In genomic region chr15:76335129-76335850, GRCh38 we compare ENCODE assay signal across 1 cellular context.
TF ChIP-seq lines count a peak whose summit lies in the region.

No MANE protein-coding gene starts in this region.

TF ChIP-seq in HepG2, 621 proteins besides CTCF, POLR2A, EP300 and RAD21 (continues in another document):
- 0 out of 2 replicates have a peak, but pooled peaks have one; percentile 3 for TF ChIP-seq ZFP91 (CRISPR knock-in tag; IDR thresholded peaks at IDR 0.05; ENCODE audit: borderline replicate concordance)
- TF ChIP-seq SALL1 (CRISPR knock-in tag; IDR thresholded peaks at IDR 0.05): no peak
- TF ChIP-seq HOXA3 (CRISPR knock-in tag; IDR thresholded peaks at IDR 0.05): 0 out of 2 replicates have a peak, but pooled peaks have one; percentile 24
- no peak for TF ChIP-seq GMEB1 (CRISPR knock-in tag; IDR thresholded peaks at IDR 0.05; ENCODE audit: borderline replicate concordance)
- TF ChIP-seq ZMYM4 (CRISPR knock-in tag; IDR thresholded peaks at IDR 0.05): no peak
- no peak for TF ChIP-seq TFDP1 (CRISPR knock-in tag; IDR thresholded peaks at IDR 0.05; ENCODE audit: borderline replicate concordance)
- TF ChIP-seq ATAD3A (CRISPR knock-in tag; IDR thresholded peaks at IDR 0.05): no peak
- no peak for TF ChIP-seq KIAA2018 (CRISPR knock-in tag; IDR thresholded peaks at IDR 0.05; ENCODE audit: borderline replicate concordance)
- no peak for TF ChIP-seq IKZF1 (IDR thresholded peaks at IDR 0.05)
- TF ChIP-seq ZNF775 (CRISPR knock-in tag; IDR thresholded peaks at IDR 0.05; ENCODE audit: borderline replicate concordance): no peak
- TF ChIP-seq DDIT3 (CRISPR knock-in tag; IDR thresholded peaks at IDR 0.05): no peak
- no peak for TF ChIP-seq NCOR1 (IDR thresholded peaks at IDR 0.05; ENCODE audit: borderline replicate concordance, low read length)
- TF ChIP-seq PRDM15 (CRISPR knock-in tag; IDR thresholded peaks at IDR 0.05): no peak
- TF ChIP-seq ZNF687 (CRISPR knock-in tag; IDR thresholded peaks at IDR 0.05): peak; percentile 46
- no peak for TF ChIP-seq USF2 (IDR thresholded peaks at IDR 0.05; ENCODE audit: low read depth, low read length)
- no peak for TF ChIP-seq USF2 (CRISPR knock-in tag; IDR thresholded peaks at IDR 0.05; ENCODE audit: borderline replicate concordance)
- no peak for TF ChIP-seq NR2F1 (CRISPR knock-in tag; IDR thresholded peaks at IDR 0.05)
- TF ChIP-seq MEF2D (CRISPR knock-in tag; IDR thresholded peaks at IDR 0.05): no peak
- TF ChIP-seq ZNF546 (CRISPR knock-in tag; conservative IDR thresholded peaks at IDR 0.05): 0 out of 2 replicates have a peak, but pooled peaks have one; percentile 12
- no peak for TF ChIP-seq ZXDC (CRISPR knock-in tag; IDR thresholded peaks at IDR 0.05)
